ENCODE assay signal across 10 cellular contexts in the genomic region with DNA sequence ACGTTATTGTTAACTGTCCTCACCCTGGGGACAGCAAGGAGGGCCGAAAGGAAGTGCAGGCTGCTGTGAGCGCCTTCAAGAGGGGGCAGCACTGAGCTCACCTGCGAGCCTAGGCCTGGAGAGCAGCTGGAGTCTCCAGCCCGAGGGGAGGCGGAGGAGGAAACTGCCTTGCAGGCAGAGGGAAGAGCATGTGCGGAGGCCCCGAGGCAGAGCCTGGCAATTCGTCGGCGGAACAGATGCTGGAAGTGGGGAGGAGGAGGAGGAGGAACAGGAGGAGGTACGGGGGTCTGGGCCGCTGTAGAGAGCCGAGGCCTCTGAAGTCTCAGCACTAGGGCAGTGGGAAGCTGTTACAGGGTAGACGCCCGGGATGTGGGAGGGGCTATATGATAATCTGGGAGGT. TPM values are rescaled to one million over a fixed set of nuclear protein-coding genes. Genes with fewer than 3 reads are reported as not detected.
DNase-seq lines count a peak whose midpoint lies in the region; ATAC-seq and TF ChIP-seq lines count a peak whose summit lies in the region.
"Had no signal": no experiment of that assay in that cellular context is flagged by ENCODE, and none has a peak within 500 bp of the region (broad histone marks: within the 10 kb centered on the region; RNA-seq: fewer than 3 reads in every experiment).

No MANE protein-coding gene starts in this region.

- no peaks in the 10 kb centered on the region for H3K79me1 ChIP-seq in mesenchymal stem cell (replicated peaks; ENCODE audit: low read length, poor library complexity, severe bottlenecking)

- peaks cover 11% of the 10 kb centered on the region for H3K4me1 Mint-ChIP-seq in activated T-helper 2 cell treated with anti-CD3 and anti-CD28 coated beads, Interferon-gamma antibody, Interleukin-2, Interleukin-4, amounts not matched to agents 10 μg/mL and 5 μg/mL and 100 μg/mL, durations not matched to agents 14 hours and 24 hours and 36 hours (ENCODE audit: low read depth)

- 52% methylated on average over 16 of the region's 16 CpGs for WGBS in mesenchymal stem cell

- H3K36me3 ChIP-seq in BE2C (no peaks in the 10 kb centered on the region), ES-I3 (ENCODE audit: insufficient read depth, low read length) (no peaks in the 10 kb centered on the region), mesenchymal stem cell (ENCODE audit: control insufficient read depth in 1 of 2, insufficient read depth in 2 of 2, low read depth in 1 of 2, low read length in 2 of 2) (no peaks in the 10 kb centered on the region)
- H3K36me3 ChIP-seq: spleen had no signal

- H3K9me3 Mint-ChIP-seq in activated T-helper 2 cell treated with anti-CD3 and anti-CD28 coated beads, Interferon-gamma antibody, Interleukin-2, Interleukin-4, amounts not matched to agents 10 μg/mL and 5 μg/mL and 100 μg/mL, durations not matched to agents 14 hours and 24 hours and 36 hours, result no peaks in the 10 kb centered on the region

- intact Hi-C loops in activated T-helper 2 cell treated with anti-CD3 and anti-CD28 coated beads, Interferon-gamma antibody, Interleukin-2, Interleukin-4, amounts not matched to agents 10 μg/mL and 5 μg/mL and 100 μg/mL, durations not matched to agents 14 hours and 24 hours and 36 hours (cut with micrococcal nuclease), result no loop called here

- H3K4ac ChIP-seq in mesenchymal stem cell (ENCODE audit: low read depth in 1 of 2, low read length in 2 of 2), result no peak overlapping the region

- H3K4me3 Mint-ChIP-seq in activated T-helper 2 cell treated with anti-CD3 and anti-CD28 coated beads, Interferon-gamma antibody, Interleukin-2, Interleukin-4, amounts not matched to agents 10 μg/mL and 5 μg/mL and 100 μg/mL, durations not matched to agents 14 hours and 24 hours and 36 hours (ENCODE audit: low read depth), result peak overlapping the region; percentile 49

- no peak overlapping the region for H2BK12ac ChIP-seq in mesenchymal stem cell (ENCODE audit: low read length in 2 of 2)

- no peak overlapping the region for H3K4me2 ChIP-seq in mesenchymal stem cell (ENCODE audit: low read length, poor library complexity, severe bottlenecking)

- DNase-seq in BE2C (peak; percentile 34), mesenchymal stem cell (no peak), midbrain (lab: John Stamatoyannopoulos, UW) (no peak), RKO (ENCODE audit: low spot score) (no peak)
- DNase-seq in activated T-helper 2 cell treated with anti-CD3 and anti-CD28 coated beads, Interferon-gamma antibody, Interleukin-2, Interleukin-4, amounts not matched to agents 10 μg/mL and 5 μg/mL and 100 μg/mL, durations not matched to agents 14 hours and 24 hours and 36 hours (ENCODE audit: low spot score), result no peak
- DNase-seq: hippocampal formation, spleen had no signal

- peak overlapping the region; percentile 7 for H2AK5ac ChIP-seq in mesenchymal stem cell (ENCODE audit: low read length, severe bottlenecking)

- no peak overlapping the region for H2AFZ ChIP-seq in mesenchymal stem cell (ENCODE audit: low read depth, low read length)

- H3K14ac ChIP-seq in mesenchymal stem cell (ENCODE audit: low read length in 2 of 2), result no peak overlapping the region

- H3K27ac Mint-ChIP-seq in activated T-helper 2 cell treated with anti-CD3 and anti-CD28 coated beads, Interferon-gamma antibody, Interleukin-2, Interleukin-4, amounts not matched to agents 10 μg/mL and 5 μg/mL and 100 μg/mL, durations not matched to agents 14 hours and 24 hours and 36 hours, result peak overlapping the region; percentile 44

- peaks cover 5% of the 10 kb centered on the region for H3K27me3 Mint-ChIP-seq in activated T-helper 2 cell treated with anti-CD3 and anti-CD28 coated beads, Interferon-gamma antibody, Interleukin-2, Interleukin-4, amounts not matched to agents 10 μg/mL and 5 μg/mL and 100 μg/mL, durations not matched to agents 14 hours and 24 hours and 36 hours (ENCODE audit: low read depth)

- no peak overlapping the region for H2BK15ac ChIP-seq in mesenchymal stem cell (ENCODE audit: low read depth, poor library complexity, severe bottlenecking)

- H3K18ac ChIP-seq in mesenchymal stem cell (ENCODE audit: low read depth in 1 of 2, low read length in 2 of 2), result peak overlapping the region in 1 of 2 experiments; percentile 46

- no peak overlapping the region for H3K4me3 ChIP-seq in BE2C (ENCODE audit: low read depth, low read length)
- H3K4me3 ChIP-seq in mesenchymal stem cell (ENCODE audit: insufficient read depth in 1 of 2, low read depth in 1 of 2, low read length in 2 of 2), result no peak overlapping the region

- H3K27me3 ChIP-seq in BE2C, result no peaks in the 10 kb centered on the region
- peaks cover 3 to 38% of the 10 kb centered on the region in 2 experiments for H3K27me3 ChIP-seq in mesenchymal stem cell (ENCODE audit: control insufficient read depth in 1 of 2, insufficient read depth in 1 of 2, low read length in 2 of 2)
- H3K27me3 ChIP-seq: spleen had no signal

- H4K91ac ChIP-seq in mesenchymal stem cell (ENCODE audit: low read length), result peak overlapping the region; percentile 6

- no peak overlapping the region for H2BK120ac ChIP-seq in mesenchymal stem cell (ENCODE audit: low read depth, low read length)

- peaks cover 6% of the 10 kb centered on the region for H3K4me1 ChIP-seq in BE2C
- peaks cover 23% of the 10 kb centered on the region for H3K4me1 ChIP-seq in ES-I3 (ENCODE audit: insufficient read depth, low read length)
- peaks cover 16% of the 10 kb centered on the region for H3K4me1 ChIP-seq in mesenchymal stem cell (ENCODE audit: control insufficient read depth, insufficient read depth, low read depth, low read length)

- H3K9me3 ChIP-seq in BE2C (no peaks in the 10 kb centered on the region), ES-I3 (ENCODE audit: control insufficient read depth, insufficient read depth, low read length) (no peaks in the 10 kb centered on the region), mesenchymal stem cell (ENCODE audit: control insufficient read depth, low read length) (no peaks in the 10 kb centered on the region)
- H3K9me3 ChIP-seq: spleen had no signal

- ATAC-seq in GM21825 (IDR thresholded peaks at IDR 0.05; ENCODE audit: unreplicated experiment), result no peak
- no peak for ATAC-seq in activated CD4-positive, CD25-positive, alpha-beta regulatory T cell treated with anti-CD3 and anti-CD28 coated beads, Interleukin-2, amount 50 U/mL, for 24 hours

- H3K9ac ChIP-seq in ES-I3 (ENCODE audit: low read depth, low read length) (peak overlapping the region; percentile 11), mesenchymal stem cell (ENCODE audit: low read length) (no peak overlapping the region)

- TF ChIP-seq CTCF in BE2C (IDR thresholded peaks at IDR 0.05; ENCODE audit: low read depth, low read length), result peak; percentile 26; the same call in 1 of the 2 replicates

- no peak overlapping the region for H3K23ac ChIP-seq in mesenchymal stem cell (ENCODE audit: low read length in 2 of 2)

- no peak overlapping the region for H2BK5ac ChIP-seq in mesenchymal stem cell (ENCODE audit: low read depth, low read length, poor library complexity, severe bottlenecking)

- H4K8ac ChIP-seq in mesenchymal stem cell (ENCODE audit: low read length), result peak overlapping the region; percentile 90

- no peaks in the 10 kb centered on the region for H3K36me3 Mint-ChIP-seq in activated T-helper 2 cell treated with anti-CD3 and anti-CD28 coated beads, Interferon-gamma antibody, Interleukin-2, Interleukin-4, amounts not matched to agents 10 μg/mL and 5 μg/mL and 100 μg/mL, durations not matched to agents 14 hours and 24 hours and 36 hours (ENCODE audit: low read depth)

- H3K27ac ChIP-seq in mesenchymal stem cell (ENCODE audit: low read length, poor library complexity, severe bottlenecking), result no peak overlapping the region

RNA-seq across cellular contexts. Expression of a gene that starts 49.6 kb away (rescaled TPM):
- not detected for polyA plus RNA-seq in BE2C (2012; ENCODE audit: insufficient read depth, insufficient read length, low read depth)
- total RNA-seq in activated T-helper 2 cell treated with anti-CD3 and anti-CD28 coated beads, Interferon-gamma antibody, Interleukin-2, Interleukin-4, amounts not matched to agents 10 μg/mL and 5 μg/mL and 100 μg/mL, durations not matched to agents 14 hours and 24 hours and 36 hours, result 7.1 and 9.6 TPM in 2 replicates
- 0.21 TPM for polyA plus RNA-seq in mesenchymal stem cell (2013, experiment 1 of 2)
- 0.41 TPM for polyA plus RNA-seq in mesenchymal stem cell (2013, experiment 2 of 2)
